8 cellular contexts compared by ENCODE assay signal in the genomic region with DNA sequence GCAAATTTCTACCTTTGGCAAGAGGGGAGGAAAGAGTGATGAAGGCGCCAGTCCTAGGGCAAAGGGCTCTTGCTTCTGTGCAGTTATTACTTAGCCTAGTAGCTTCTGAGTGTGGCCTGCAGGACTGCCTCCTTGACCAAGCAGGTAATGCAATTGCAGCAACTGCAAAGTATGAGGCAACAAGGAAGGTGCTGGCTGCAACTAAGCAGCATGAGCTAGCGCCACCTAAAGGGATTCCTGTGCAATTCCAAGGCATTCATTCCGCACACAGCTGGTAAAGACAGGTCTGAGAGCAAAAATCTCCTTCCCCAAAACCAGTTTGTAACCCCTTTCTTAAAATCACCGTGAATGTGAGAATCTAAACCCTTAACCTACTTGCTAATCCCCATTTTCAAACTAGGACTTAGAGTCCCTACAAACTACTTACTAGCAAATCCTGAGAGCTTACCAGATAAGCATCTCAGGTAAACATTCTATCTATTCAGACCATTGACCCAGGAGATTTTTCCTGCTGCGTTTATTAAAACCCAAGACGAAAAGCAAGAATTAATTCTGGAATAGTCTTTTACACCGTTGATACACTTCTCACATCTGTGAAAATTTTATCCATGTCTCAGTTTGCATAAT.
DNase-seq lines count a peak whose midpoint lies in the region; ATAC-seq and TF ChIP-seq lines count a peak whose summit lies in the region.

No MANE protein-coding gene starts in this region.

- H3K23me2 ChIP-seq in H9 (ENCODE audit: insufficient read length, low read depth, low read length, poor library complexity, severe bottlenecking) = no peaks in the 10 kb centered on the region

- H3K9me2 ChIP-seq in OCI-LY7 (ENCODE audit: insufficient read depth, low read length) = no peaks in the 10 kb centered on the region
- no peaks in the 10 kb centered on the region for H3K9me2 ChIP-seq in hepatocyte (replicated peaks; ENCODE audit: insufficient read depth)

- no peak overlapping the region for H2BK5ac ChIP-seq in H9 (ENCODE audit: insufficient read length, low read length)

- no peak overlapping the region for H4K5ac ChIP-seq in H9 (ENCODE audit: insufficient read length, low read depth, low read length)

- H3K14ac ChIP-seq in H9 (ENCODE audit: insufficient read depth, low read length) = no peak overlapping the region

- H3K9me3 ChIP-seq in H9 (ENCODE audit: control insufficient read depth, low read depth, low read length) = no peaks in the 10 kb centered on the region
- H3K9me3 ChIP-seq in OCI-LY7 (ENCODE audit: low read length) = no peaks in the 10 kb centered on the region
- H3K9me3 ChIP-seq in hepatocyte (ENCODE audit: low read depth) = no peaks in the 10 kb centered on the region
- H3K9me3 ChIP-seq in ascending aorta = no peaks in the 10 kb centered on the region

- H2AK5ac ChIP-seq in H9 (ENCODE audit: insufficient read length, low read length) = no peak overlapping the region

- no peak overlapping the region for H2BK15ac ChIP-seq in H9 (ENCODE audit: low read depth, low read length)

- H3K79me1 ChIP-seq in H9 (ENCODE audit: insufficient read depth, low read depth, low read length, poor library complexity, severe bottlenecking) = no peaks in the 10 kb centered on the region

- H3K56ac ChIP-seq in H9 (ENCODE audit: insufficient read length, low read depth, low read length) = no peak overlapping the region

- H4K20me1 ChIP-seq in H9 (ENCODE audit: control insufficient read depth, insufficient read depth, insufficient read length) (no peaks in the 10 kb centered on the region), OCI-LY7 (ENCODE audit: insufficient read depth, low read length) (no peaks in the 10 kb centered on the region), hepatocyte (ENCODE audit: insufficient read depth, poor library complexity, severe bottlenecking) (no peaks in the 10 kb centered on the region)

- peaks cover 11 to 12% of the 10 kb centered on the region in 2 experiments for H3K9me3 Mint-ChIP-seq in H9

- H3K36me3 ChIP-seq in OCI-LY7 (ENCODE audit: insufficient read depth, low read length) = no peaks in the 10 kb centered on the region
- no peaks in the 10 kb centered on the region for H3K36me3 ChIP-seq in hepatocyte (replicated peaks; ENCODE audit: insufficient read depth, low read depth)
- H3K36me3 ChIP-seq in ascending aorta = no peaks in the 10 kb centered on the region

- H2BK12ac ChIP-seq in H9 (ENCODE audit: insufficient read length, low read depth, low read length) = no peak overlapping the region

- 0 out of 7 replicates have a peak overlapping the region, but pooled peaks of 1 of the 3 experiments have one; percentile 45 for H3K27ac Mint-ChIP-seq in H9

- no peaks in the 10 kb centered on the region for H3K79me2 ChIP-seq in H9 (ENCODE audit: insufficient read depth, low read length)
- H3K79me2 ChIP-seq in OCI-LY7 (ENCODE audit: insufficient read depth, low read depth, low read length) = no peaks in the 10 kb centered on the region
- H3K79me2 ChIP-seq in hepatocyte = no peaks in the 10 kb centered on the region

- no peak overlapping the region for H2BK20ac ChIP-seq in H9 (ENCODE audit: low read depth, low read length, poor library complexity, severe bottlenecking)

- no peak overlapping the region for H3K4me3 Mint-ChIP-seq in H9

- intact Hi-C loops in OCI-LY7 (cut with micrococcal nuclease; ENCODE audit: unreplicated experiment) (no loop called here), ascending aorta (cut with DNase I) (no loop called here)

- H4K8ac ChIP-seq in H9 (replicated peaks; ENCODE audit: insufficient read length, low read depth, low read length) = no peak overlapping the region

- POLR2A ChIA-PET in OCI-LY7 (lab: Charles Lee) = no interaction called here

- H3K27me3 ChIP-seq in H9 (ENCODE audit: insufficient read depth, low read length) (no peaks in the 10 kb centered on the region), hepatocyte (no peaks in the 10 kb centered on the region), ascending aorta (no peaks in the 10 kb centered on the region)

- H2BK120ac ChIP-seq in H9 (ENCODE audit: low read depth, low read length, poor library complexity, severe bottlenecking) = no peak overlapping the region

- peak; percentile 31 to 41 for DNase-seq in AML-193 (lab: John Stamatoyannopoulos, UW)
- peak; percentile 84 for DNase-seq in H9
- DNase-seq in OCI-LY7 (ENCODE audit: low spot score) = peak; percentile 17
- peak; percentile 71 for DNase-seq in hepatocyte (ENCODE audit: low spot score)
- DNase-seq in cortex of kidney (lab: John Stamatoyannopoulos, UW) = no peak
- no peak for DNase-seq in DMS114 treated with DMSO at 0.1 percent for 48 hours (lab: John Stamatoyannopoulos, UW; ENCODE audit: unreplicated experiment)
- DNase-seq in ascending aorta (ENCODE audit: low spot score in 2 of 2) = no peak

- H3K9ac ChIP-seq in H9 (ENCODE audit: extremely low read depth, insufficient read length, low read length) = no peak overlapping the region

- H3K4ac ChIP-seq in H9 (ENCODE audit: low read depth, low read length) = no peak overlapping the region

- no peak overlapping the region for H4K91ac ChIP-seq in H9 (ENCODE audit: insufficient read length, low read depth, low read length)

- H3K4me1 ChIP-seq in H9 (ENCODE audit: insufficient read depth, low read length) (no peaks in the 10 kb centered on the region; the same call in 1 of the 2 replicates), OCI-LY7 (ENCODE audit: insufficient read depth, low read length, poor library complexity, severe bottlenecking) (no peaks in the 10 kb centered on the region), hepatocyte (ENCODE audit: insufficient read depth) (peaks cover 11% of the 10 kb centered on the region), ascending aorta (no peaks in the 10 kb centered on the region)

- H3K36me3 Mint-ChIP-seq in H9 (ENCODE audit: insufficient read depth in 1 of 3, low read depth in 3 of 3) = peaks cover under 1 to 8% (median 2%) of the 10 kb centered on the region in 3 experiments; a peak in 5 of 7 replicates

- no peak overlapping the region for H3K4me2 ChIP-seq in H9 (ENCODE audit: insufficient read depth, insufficient read length, low read length)
- H3K4me2 ChIP-seq in OCI-LY7 (ENCODE audit: low read length) = no peak overlapping the region
- peak overlapping the region; percentile 47 for H3K4me2 ChIP-seq in hepatocyte

- ATAC-seq in GM18907 (IDR thresholded peaks at IDR 0.05; ENCODE audit: unreplicated experiment) = no peak

- WGBS in H9 (ENCODE audit: extremely low coverage, insufficient read length, low lambda C conversion rate) = no CpG with 5 or more reads among the region's 7 CpGs
- WGBS in hepatocyte (ENCODE audit: low lambda C conversion rate, missing lambda C conversion rate) = 38% methylated on average over 7 of the region's 7 CpGs

- TF ChIP-seq CTCF in H9 (conservative IDR thresholded peaks at IDR 0.05) (peak; percentile 93), OCI-LY7 (conservative IDR thresholded peaks at IDR 0.05; ENCODE audit: low read length) (peak; percentile 54), hepatocyte (IDR thresholded peaks at IDR 0.05; ENCODE audit: poor library complexity) (peak; percentile 56), ascending aorta (IDR thresholded peaks at IDR 0.05) (no peak)

- H3K4me3 ChIP-seq in OCI-LY7 (ENCODE audit: low read depth, low read length, poor library complexity, severe bottlenecking) (no peak overlapping the region), hepatocyte (no peak overlapping the region), ascending aorta (no peak overlapping the region)

- H2AFZ ChIP-seq in H9 (ENCODE audit: low read length) (no peak overlapping the region), OCI-LY7 (ENCODE audit: low read length) (no peak overlapping the region), hepatocyte (no peak overlapping the region)

- H3K23ac ChIP-seq in H9 (ENCODE audit: insufficient read length, low read depth, low read length) = no peak overlapping the region

- peaks cover 12 to 13% of the 10 kb centered on the region in 2 experiments for H3K4me1 Mint-ChIP-seq in H9

- CTCF ChIA-PET in OCI-LY7 (lab: Charles Lee; ENCODE audit: unreplicated experiment) = no interaction called here

- BruUV-seq in OCI-LY7 (replicated peaks; lab: Mats Ljungman, UMichigan) = no TSS peak

- H3K27ac ChIP-seq in H9 (ENCODE audit: insufficient read length, low read depth, low read length) (no peak overlapping the region), OCI-LY7 (ENCODE audit: low read depth, low read length, poor library complexity, severe bottlenecking) (no peak overlapping the region), hepatocyte (no peak overlapping the region), ascending aorta (no peak overlapping the region)

- no peaks in the 10 kb centered on the region for H3K27me3 Mint-ChIP-seq in H9 (ENCODE audit: low read depth)

- H3K18ac ChIP-seq in H9 (ENCODE audit: insufficient read length, low read depth, low read length) = no peak overlapping the region

- no peak overlapping the region for H3T11ph ChIP-seq in H9 (ENCODE audit: low read length)

Comparison
In these comparisons a context has a peak if more than half of its experiments do, and no peak if none do; other contexts are left out.
1. DNase-seq: peak in AML-193 (2 of 2), H9 (single experiment), OCI-LY7 (single experiment) and hepatocyte (single experiment); none in cortex of kidney (single experiment), DMS114 treated with DMSO at 0.1 percent for 48 hours (single experiment) and ascending aorta (0 of 2).
2. CTCF ChIP-seq: peak in H9 (single experiment), OCI-LY7 (single experiment) and hepatocyte (single experiment); none in ascending aorta (0 of 3).